Comparison of ENCODE assay signal across 8 cellular contexts in genomic region chr4:140152760-140153418, GRCh38. TPM values are rescaled to one million over a fixed set of nuclear protein-coding genes. Genes with fewer than 3 reads are reported as not detected.
DNase-seq lines count a peak whose midpoint lies in the region; ATAC-seq and TF ChIP-seq lines count a peak whose summit lies in the region.

No MANE protein-coding gene starts in this region.

- no peak for ATAC-seq in GM19023 (IDR thresholded peaks at IDR 0.05; ENCODE audit: unreplicated experiment)

- H3F3A ChIP-seq in MM.1S (ENCODE audit: insufficient read depth, low read length) = peaks cover 57% of the 10 kb centered on the region

- no peaks in the 10 kb centered on the region for H3K9me2 ChIP-seq in MM.1S (replicated peaks; ENCODE audit: insufficient read depth, low read length)

- H2AFZ ChIP-seq in MM.1S (ENCODE audit: low read length) (peak overlapping the region; percentile 99), mesenchymal stem cell (ENCODE audit: low read depth, low read length) (peak overlapping the region; percentile 74)

- H3K27me3 ChIP-seq in MM.1S (replicated peaks; ENCODE audit: insufficient read depth, low read length) (peaks cover 19% of the 10 kb centered on the region), endocrine pancreas (ENCODE audit: control insufficient read depth, insufficient read depth, low read length) (no peaks in the 10 kb centered on the region), mesenchymal stem cell (ENCODE audit: control insufficient read depth in 1 of 2, insufficient read depth in 1 of 2, low read length in 2 of 2) (no peaks in the 10 kb centered on the region)

- peak overlapping the region; percentile 12 to 88 for H2BK12ac ChIP-seq in mesenchymal stem cell (ENCODE audit: low read length in 2 of 2)

- no peak for TF ChIP-seq CTCF in MM.1S (IDR thresholded peaks at IDR 0.05; ENCODE audit: low read length)

- H2BK120ac ChIP-seq in mesenchymal stem cell (ENCODE audit: low read depth, low read length) = peak overlapping the region; percentile 71

- H2BK15ac ChIP-seq in mesenchymal stem cell (ENCODE audit: low read depth, poor library complexity, severe bottlenecking) = peak overlapping the region; percentile 93

- H3K9me3 ChIP-seq in MM.1S (replicated peaks; ENCODE audit: insufficient read depth, low read length) = no peaks in the 10 kb centered on the region
- no peaks in the 10 kb centered on the region for H3K9me3 ChIP-seq in endocrine pancreas (ENCODE audit: control insufficient read depth, low read length)
- H3K9me3 ChIP-seq in mesenchymal stem cell (ENCODE audit: control insufficient read depth, low read length) = no peaks in the 10 kb centered on the region

- peaks cover 2% of the 10 kb centered on the region for H3K79me1 ChIP-seq in mesenchymal stem cell (replicated peaks; ENCODE audit: low read length, poor library complexity, severe bottlenecking)

- peaks cover 29% of the 10 kb centered on the region for H3K4me1 ChIP-seq in MM.1S (ENCODE audit: low read length)
- H3K4me1 ChIP-seq in endocrine pancreas (ENCODE audit: control insufficient read depth, insufficient read depth, low read length) = peaks cover 28% of the 10 kb centered on the region
- peaks cover 6% of the 10 kb centered on the region for H3K4me1 ChIP-seq in mesenchymal stem cell (ENCODE audit: control insufficient read depth, insufficient read depth, low read depth, low read length)

- WGBS in mesenchymal stem cell = under 1% methylated on average over 47 of the region's 53 CpGs

- peak overlapping the region in 1 of 2 experiments; percentile 4 for H3K4ac ChIP-seq in mesenchymal stem cell (ENCODE audit: low read depth in 1 of 2, low read length in 2 of 2)

- H3K4me2 ChIP-seq in MM.1S (ENCODE audit: low read depth, low read length) (peak overlapping the region; percentile 89), mesenchymal stem cell (ENCODE audit: low read length, poor library complexity, severe bottlenecking) (peak overlapping the region; percentile 97)

- DNase-seq in DMS53 (lab: John Stamatoyannopoulos, UW) (peak; percentile 86), MM.1S (peak; percentile 40), mesenchymal stem cell (peak; percentile 64), amniotic stem cell (lab: John Stamatoyannopoulos, UW) (no peak)
- DNase-seq in activated CD8-positive, alpha-beta memory T cell treated with anti-CD3 and anti-CD28 coated beads for 24 hours = peak; percentile 80
- DNase-seq in stimulated activated CD8-positive, alpha-beta memory T cell treated with anti-CD3 and anti-CD28 coated beads, Interleukin-2, amount 100 ng/mL, for 1 hour (ENCODE audit: low read depth in 2 of 2) = peak; percentile 5 to 11

- H3K18ac ChIP-seq in mesenchymal stem cell (ENCODE audit: low read depth in 1 of 2, low read length in 2 of 2) = peak overlapping the region; percentile 65 to 90

- H3K27ac ChIP-seq in MM.1S (ENCODE audit: low read length) = no peak overlapping the region
- peak overlapping the region; percentile 90 for H3K27ac ChIP-seq in mesenchymal stem cell (ENCODE audit: low read length, poor library complexity, severe bottlenecking)

- no peak overlapping the region for H2AK5ac ChIP-seq in mesenchymal stem cell (ENCODE audit: low read length, severe bottlenecking)

- peak overlapping the region in 1 of 2 experiments; percentile 90 for H3K14ac ChIP-seq in mesenchymal stem cell (ENCODE audit: low read length in 2 of 2)

- no peaks in the 10 kb centered on the region for H3K36me3 ChIP-seq in MM.1S (replicated peaks; ENCODE audit: insufficient read depth, low read length)
- H3K36me3 ChIP-seq in endocrine pancreas (ENCODE audit: control insufficient read depth, insufficient read depth, low read length) = no peaks in the 10 kb centered on the region
- H3K36me3 ChIP-seq in mesenchymal stem cell (ENCODE audit: control insufficient read depth in 1 of 2, insufficient read depth in 2 of 2, low read depth in 1 of 2, low read length in 2 of 2) = no peaks in the 10 kb centered on the region

- H3K23ac ChIP-seq in mesenchymal stem cell (ENCODE audit: low read length in 2 of 2) = peak overlapping the region in 1 of 2 experiments; percentile 91

- no peaks in the 10 kb centered on the region for H4K20me1 ChIP-seq in MM.1S (ENCODE audit: insufficient read depth, low read length)

- H3K4me3 ChIP-seq in MM.1S (ENCODE audit: low read length) = peak overlapping the region; percentile 94
- peak overlapping the region; percentile 98 for H3K4me3 ChIP-seq in endocrine pancreas (ENCODE audit: control insufficient read depth, insufficient read depth, low read length)
- peak overlapping the region; percentile 86 to 89 for H3K4me3 ChIP-seq in mesenchymal stem cell (ENCODE audit: insufficient read depth in 1 of 2, low read depth in 1 of 2, low read length in 2 of 2)

- H4K91ac ChIP-seq in mesenchymal stem cell (ENCODE audit: low read length) = peak overlapping the region; percentile 69

- peak overlapping the region; percentile 50 for H2BK5ac ChIP-seq in mesenchymal stem cell (ENCODE audit: low read depth, low read length, poor library complexity, severe bottlenecking)

- no peaks in the 10 kb centered on the region for H3K79me2 ChIP-seq in MM.1S (ENCODE audit: low read length)

- peak overlapping the region; percentile 89 for H4K8ac ChIP-seq in mesenchymal stem cell (ENCODE audit: low read length)

- H3K9ac ChIP-seq in MM.1S (ENCODE audit: low read length) (no peak overlapping the region; the same call in 1 of the 2 replicates), endocrine pancreas (ENCODE audit: control insufficient read depth, insufficient read depth, low read length) (peak overlapping the region; percentile 92), mesenchymal stem cell (ENCODE audit: low read length) (peak overlapping the region; percentile 90)

RNA-seq across cellular contexts. Expression of gene MAML3, which starts 1.1 kb away (rescaled TPM):
- polyA plus RNA-seq in mesenchymal stem cell (2013, experiment 1 of 2) = 2.5 TPM
- polyA plus RNA-seq in mesenchymal stem cell (2013, experiment 2 of 2) = 2.4 TPM
